8 cellular contexts compared by ENCODE assay signal in genomic region chr11:29159552-29160465, GRCh38.
A peak's percentile ranks its signal among the peaks of the same experiment; 100 is the strongest.
DNase-seq lines count a peak whose midpoint lies in the region; ATAC-seq and TF ChIP-seq lines count a peak whose summit lies in the region.

No MANE protein-coding gene starts in this region.

- H3K9me2 ChIP-seq in DOHH2 (replicated peaks; ENCODE audit: control insufficient read depth, low read length): no peaks in the 10 kb centered on the region

- no peak overlapping the region for H3K27ac ChIP-seq in DOHH2 (ENCODE audit: low read depth, low read length)

- no peaks in the 10 kb centered on the region for H3K4me1 Mint-ChIP-seq in nephron

- no peaks in the 10 kb centered on the region for H3K4me1 ChIP-seq in DOHH2 (ENCODE audit: control insufficient read depth, low read length)

- TF ChIP-seq CTCF in DOHH2 (IDR thresholded peaks at IDR 0.05; ENCODE audit: low read depth, low read length, poor library complexity, severe bottlenecking) (peak; percentile 65), nephron (IDR thresholded peaks at IDR 0.05; ENCODE audit: unreplicated experiment in 3 of 3) (peak; percentile 74 to 85 (median 74))

- peaks cover 4% of the 10 kb centered on the region for H3K27me3 Mint-ChIP-seq in nephron (ENCODE audit: low read depth)

- DNase-seq in NCI-H82 treated with DMSO at 0.1 percent for 48 hours (lab: John Stamatoyannopoulos, UW; ENCODE audit: unreplicated experiment): peak; percentile 15
- DNase-seq in dedifferentiated amniotic fluid mesenchymal stem cell (ENCODE audit: extremely low spot score): peak; percentile 76
- DNase-seq in middle frontal gyrus (ENCODE audit: extremely low spot score, low spot score): no peak
- DNase-seq in CD1c-positive myeloid dendritic cell (ENCODE audit: extremely low spot score): no peak

- H3K9me3 Mint-ChIP-seq in nephron: no peaks in the 10 kb centered on the region

- H3K4me3 Mint-ChIP-seq in nephron: no peak overlapping the region

- H4K20me1 ChIP-seq in DOHH2 (ENCODE audit: control insufficient read depth, insufficient read depth, low read depth, low read length): no peaks in the 10 kb centered on the region

- H3K36me3 ChIP-seq in DOHH2 (ENCODE audit: control insufficient read depth, low read length): no peaks in the 10 kb centered on the region

- no peaks in the 10 kb centered on the region for H3F3A ChIP-seq in DOHH2 (ENCODE audit: control insufficient read depth, insufficient read depth)

- peak; percentile 96 for ATAC-seq in GM19351 (IDR thresholded peaks at IDR 0.05; ENCODE audit: unreplicated experiment)
- ATAC-seq in HG03439 (IDR thresholded peaks at IDR 0.05; ENCODE audit: unreplicated experiment): peak; percentile 82

- H3K36me3 Mint-ChIP-seq in nephron (ENCODE audit: low read depth): no peaks in the 10 kb centered on the region

- no peak overlapping the region for H3K27ac Mint-ChIP-seq in nephron

- no peaks in the 10 kb centered on the region for H3K9me3 ChIP-seq in DOHH2 (ENCODE audit: control insufficient read depth, insufficient read depth, low read length)

- H3K27me3 ChIP-seq in DOHH2 (ENCODE audit: control insufficient read depth, low read length): no peaks in the 10 kb centered on the region

- no peaks in the 10 kb centered on the region for H3K79me2 ChIP-seq in DOHH2 (ENCODE audit: control insufficient read depth, low read length)

- H3K4me3 ChIP-seq in DOHH2 (ENCODE audit: low read length): no peak overlapping the region

- H3K4me2 ChIP-seq in DOHH2 (ENCODE audit: low read length): no peak overlapping the region

Comparison
In these comparisons a context has a peak if more than half of its experiments do, and no peak if none do; other contexts are left out.
1. DNase-seq: peak in NCI-H82 treated with DMSO at 0.1 percent for 48 hours (single experiment) and dedifferentiated amniotic fluid mesenchymal stem cell (single experiment); none in middle frontal gyrus (single experiment) and CD1c-positive myeloid dendritic cell (single experiment).